17 cellular contexts compared by ENCODE assay signal in the genomic region with DNA sequence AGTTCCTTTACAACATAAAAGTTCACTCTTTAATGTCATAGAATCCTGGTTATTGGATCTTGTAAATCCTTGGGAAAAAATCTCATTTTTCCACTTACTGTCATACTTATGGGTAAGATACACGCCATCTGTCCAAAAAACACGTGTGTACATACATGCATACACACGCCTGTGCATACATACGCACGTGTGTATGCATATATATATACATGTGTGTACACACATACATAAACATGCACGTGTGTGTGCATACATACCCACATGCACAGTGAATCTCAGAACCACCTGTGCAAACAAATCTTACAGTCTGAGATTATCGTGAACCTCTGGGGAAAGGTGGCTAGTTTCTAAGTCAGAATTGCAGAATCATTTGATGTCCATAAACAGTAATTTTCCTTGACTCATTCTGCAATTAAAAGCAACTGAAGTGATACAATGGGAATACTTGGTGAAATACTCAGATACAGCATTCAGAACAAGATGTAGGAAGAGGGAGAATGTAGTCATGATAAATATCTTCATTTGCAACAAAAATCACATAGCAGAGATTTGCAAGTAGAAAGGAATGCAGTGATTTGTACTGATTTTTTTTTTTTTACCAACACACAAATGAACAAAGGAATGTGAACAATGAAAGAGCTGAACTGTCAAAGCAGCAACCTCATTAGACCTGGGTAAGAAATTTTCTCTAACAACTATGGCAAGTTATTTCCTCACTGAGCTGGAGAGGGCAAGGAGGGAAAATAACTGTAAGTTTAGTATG.
DNase-seq lines count a peak whose midpoint lies in the region; ATAC-seq and TF ChIP-seq lines count a peak whose summit lies in the region.
"Had no signal": no experiment of that assay in that cellular context is flagged by ENCODE, and none has a peak within 500 bp of the region (broad histone marks: within the 10 kb centered on the region; RNA-seq: fewer than 3 reads in every experiment).

No MANE protein-coding gene starts in this region.

- H3K4me1 Mint-ChIP-seq in Calu3 (ENCODE audit: low read depth, unreplicated experiment), result peaks cover 36% of the 10 kb centered on the region
- H3K4me1 Mint-ChIP-seq: activated CD4-positive, alpha-beta T cell treated with anti-CD3 and anti-CD28 coated beads, Interleukin-2, amount 10 ng/mL, durations not matched to agents 24 days and 14 days; CD14-positive monocyte had no signal

- no peak for DNase-seq in Calu3
- DNase-seq in LHCN-M2 (ENCODE audit: low read depth), result peak; percentile 7
- peak; percentile 58 for DNase-seq in dedifferentiated amniotic fluid mesenchymal stem cell (ENCODE audit: extremely low spot score)
- peak; percentile 16 for DNase-seq in retina
- DNase-seq in SHP77 treated with DMSO at 0.1 percent for 48 hours (lab: John Stamatoyannopoulos, UW), result no peak
- no peak for DNase-seq in OCI-M1 (lab: John Stamatoyannopoulos, UW)
- DNase-seq: activated CD4-positive, alpha-beta T cell treated with anti-CD3 and anti-CD28 coated beads, Interleukin-2, amount 10 ng/mL, durations not matched to agents 24 days and 14 days; activated naive CD4-positive, alpha-beta T cell treated with anti-CD3 and anti-CD28 coated beads, Interleukin-2, amount 50 U/mL, for 16 hours; activated T-cell treated with anti-CD3 and anti-CD28 coated beads for 4 hours; DMS53; hypothalamus; NCI-H345; transverse colon had no signal

- H3K9me3 Mint-ChIP-seq in Calu3 (ENCODE audit: low read depth, unreplicated experiment), result peaks cover 2% of the 10 kb centered on the region
- H3K9me3 Mint-ChIP-seq: activated CD4-positive, alpha-beta T cell treated with anti-CD3 and anti-CD28 coated beads, Interleukin-2, amount 10 ng/mL, durations not matched to agents 24 days and 14 days had no signal

- intact Hi-C loops in Calu3 (cut with micrococcal nuclease; ENCODE audit: unreplicated experiment), result no loop called here

- no peaks in the 10 kb centered on the region for H3K27me3 Mint-ChIP-seq in Calu3 (ENCODE audit: unreplicated experiment)
- H3K27me3 Mint-ChIP-seq: activated CD4-positive, alpha-beta T cell treated with anti-CD3 and anti-CD28 coated beads, Interleukin-2, amount 10 ng/mL, durations not matched to agents 24 days and 14 days had no signal

- CTCF ChIA-PET in Calu3 (lab: Charles Lee), result interaction anchor here (0.7 kb wide), 1 partner anchor 64 kb away, joined by 3 read pairs; no protein-coding TSS in a partner anchor

- BruUV-seq in Calu3 (replicated peaks; lab: Mats Ljungman, UMichigan), result no TSS peak

- ATAC-seq in HG03135 (IDR thresholded peaks at IDR 0.05; ENCODE audit: unreplicated experiment) (no peak), GM21381 (IDR thresholded peaks at IDR 0.05; ENCODE audit: unreplicated experiment) (no peak)
- ATAC-seq: left lobe of liver had no signal

- no peak for TF ChIP-seq CTCF in Calu3 (IDR thresholded peaks at IDR 0.05; ENCODE audit: unreplicated experiment)

- no peaks in the 10 kb centered on the region for H3K36me3 Mint-ChIP-seq in Calu3 (ENCODE audit: insufficient read depth, unreplicated experiment)
- H3K36me3 Mint-ChIP-seq: CD14-positive monocyte had no signal

- H3K4me3 Mint-ChIP-seq in Calu3 (ENCODE audit: low read depth, unreplicated experiment), result no peak overlapping the region
- H3K4me3 Mint-ChIP-seq: activated CD4-positive, alpha-beta T cell treated with anti-CD3 and anti-CD28 coated beads, Interleukin-2, amount 10 ng/mL, durations not matched to agents 24 days and 14 days; CD14-positive monocyte had no signal

- H3K27ac Mint-ChIP-seq in Calu3 (ENCODE audit: unreplicated experiment), result peak overlapping the region; percentile 23
- H3K27ac Mint-ChIP-seq: activated CD4-positive, alpha-beta T cell treated with anti-CD3 and anti-CD28 coated beads, Interleukin-2, amount 10 ng/mL, durations not matched to agents 24 days and 14 days; CD14-positive monocyte had no signal

Comparison
In these comparisons a context has a peak if more than half of its experiments do, and no peak if none do; other contexts are left out.
1. DNase-seq: peak in LHCN-M2 (single experiment), dedifferentiated amniotic fluid mesenchymal stem cell (single experiment) and retina (single experiment); none in Calu3 (single experiment), SHP77 treated with DMSO at 0.1 percent for 48 hours (single experiment) and OCI-M1 (single experiment).